Comparison of ENCODE assay signal across 17 cellular contexts in genomic region chr2:23230885-23231284, GRCh38.
"Had no signal": no experiment of that assay in that cellular context is flagged by ENCODE, and none has a peak within 500 bp of the region (broad histone marks: within the 10 kb centered on the region; RNA-seq: fewer than 3 reads in every experiment).

No MANE protein-coding gene starts in this region.

- H3K27ac ChIP-seq: body of pancreas, coronary artery, esophagus squamous epithelium, hepatocyte, neutrophil, stomach, testis, upper lobe of left lung had no signal

- H3K27ac Mint-ChIP-seq: activated CD4-positive, alpha-beta memory T cell treated with anti-CD3 and anti-CD28 coated beads, Interleukin-2, amount 10 ng/mL, durations not matched to agents 7 days and 5 days; activated naive CD8-positive, alpha-beta T cell treated with anti-CD3 and anti-CD28 coated beads for 36 hours; activated T-cell treated with anti-CD3 and anti-CD28 coated beads, Interleukin-2, amount 50 U/mL, for 24 hours had no signal

- DNase-seq: activated CD4-positive, alpha-beta memory T cell treated with anti-CD3 and anti-CD28 coated beads, Interleukin-2, amount 10 ng/mL, durations not matched to agents 7 days and 5 days; activated naive CD8-positive, alpha-beta T cell treated with anti-CD3 and anti-CD28 coated beads for 36 hours; activated T-cell treated with anti-CD3 and anti-CD28 coated beads, Interleukin-2, amount 50 U/mL, for 24 hours; amygdala; body of pancreas; central memory CD4-positive, alpha-beta T cell; esophagus squamous epithelium; midbrain; stimulated activated CD4-positive, alpha-beta T cell treated with anti-CD3 and anti-CD28 coated beads, Interleukin-1b, Interleukin-23, amount 100 ng/mL, for 48 hours; stomach; T-helper 9 cell; testis; upper lobe of left lung had no signal

- H3K4me3 ChIP-seq: body of pancreas, coronary artery, esophagus squamous epithelium, hepatocyte, lung, stomach, testis, upper lobe of left lung had no signal

- H3K4me1 Mint-ChIP-seq: activated CD4-positive, alpha-beta memory T cell treated with anti-CD3 and anti-CD28 coated beads, Interleukin-2, amount 10 ng/mL, durations not matched to agents 7 days and 5 days; activated naive CD8-positive, alpha-beta T cell treated with anti-CD3 and anti-CD28 coated beads for 36 hours had no signal

- H3K27me3 Mint-ChIP-seq: activated CD4-positive, alpha-beta memory T cell treated with anti-CD3 and anti-CD28 coated beads, Interleukin-2, amount 10 ng/mL, durations not matched to agents 7 days and 5 days had no signal

- H3K4me1 ChIP-seq: body of pancreas, esophagus squamous epithelium, stomach, testis, upper lobe of left lung had no signal

- H3K9me3 ChIP-seq: body of pancreas, esophagus squamous epithelium, neutrophil, stomach, testis, upper lobe of left lung had no signal

- H3K4me3 Mint-ChIP-seq: activated CD4-positive, alpha-beta memory T cell treated with anti-CD3 and anti-CD28 coated beads, Interleukin-2, amount 10 ng/mL, durations not matched to agents 7 days and 5 days; activated naive CD8-positive, alpha-beta T cell treated with anti-CD3 and anti-CD28 coated beads for 36 hours; activated T-cell treated with anti-CD3 and anti-CD28 coated beads, Interleukin-2, amount 50 U/mL, for 24 hours had no signal

- H3K27me3 ChIP-seq: body of pancreas, esophagus squamous epithelium, hepatocyte, neutrophil, stomach, testis, upper lobe of left lung had no signal

- H3K9me3 Mint-ChIP-seq: activated naive CD8-positive, alpha-beta T cell treated with anti-CD3 and anti-CD28 coated beads for 36 hours; activated T-cell treated with anti-CD3 and anti-CD28 coated beads, Interleukin-2, amount 50 U/mL, for 24 hours had no signal

- H3K36me3 ChIP-seq: esophagus squamous epithelium, neutrophil, stomach, upper lobe of left lung had no signal

- ATAC-seq: body of pancreas had no signal

- H3K36me3 Mint-ChIP-seq: activated naive CD8-positive, alpha-beta T cell treated with anti-CD3 and anti-CD28 coated beads for 36 hours had no signal
